ENCODE assay signal across 9 cellular contexts in genomic region chr6:90406142-90406794, GRCh38.
DNase-seq lines count a peak whose midpoint lies in the region; ATAC-seq and FAIRE-seq lines count a peak whose summit lies in the region.
"Had no signal": no experiment of that assay in that cellular context is flagged by ENCODE, and none has a peak within 500 bp of the region (broad histone marks: within the 10 kb centered on the region; RNA-seq: fewer than 3 reads in every experiment).

No MANE protein-coding gene starts in this region.

- peaks cover 42% of the 10 kb centered on the region for H3K4me1 Mint-ChIP-seq in activated naive CD8-positive, alpha-beta T cell treated with anti-CD3 and anti-CD28 coated beads for 36 hours

- H3K4me3 Mint-ChIP-seq in activated naive CD8-positive, alpha-beta T cell treated with anti-CD3 and anti-CD28 coated beads for 36 hours, result no peak overlapping the region

- H3K36me3 Mint-ChIP-seq in activated naive CD8-positive, alpha-beta T cell treated with anti-CD3 and anti-CD28 coated beads for 36 hours, result no peaks in the 10 kb centered on the region

- no peak for FAIRE-seq in HTR-8/SVneo (lab: Jason Lieb, UNC)

- 82 to 91% methylated on average over 3 to 5 of the region's 6 CpGs for WGBS in mesodermal cell (ENCODE audit: insufficient coverage in 2 of 2), 2 experiments

- H3K27ac Mint-ChIP-seq in activated naive CD8-positive, alpha-beta T cell treated with anti-CD3 and anti-CD28 coated beads for 36 hours, result peak overlapping the region; percentile 80

- H3K4me1 ChIP-seq in mesodermal cell (ENCODE audit: control insufficient read depth, insufficient read depth, low read length, poor library complexity, severe bottlenecking), result peaks cover 40% of the 10 kb centered on the region
- H3K4me1 ChIP-seq: tibial nerve had no signal

- H3K9me3 Mint-ChIP-seq in activated naive CD8-positive, alpha-beta T cell treated with anti-CD3 and anti-CD28 coated beads for 36 hours, result no peaks in the 10 kb centered on the region

- peaks cover 8% of the 10 kb centered on the region for H3K27me3 ChIP-seq in H7 (ENCODE audit: control insufficient read depth, insufficient read depth, low read length)
- H3K27me3 ChIP-seq: tibial nerve had no signal

- H3K27ac ChIP-seq in mesodermal cell (ENCODE audit: low read depth, low read length, severe bottlenecking), result peak overlapping the region; percentile 92
- H3K27ac ChIP-seq: tibial nerve had no signal

- DNase-seq in DMS53 treated with DMSO at 0.1 percent for 48 hours (lab: John Stamatoyannopoulos, UW; ENCODE audit: unreplicated experiment), result peak; percentile 27
- DNase-seq in HTR-8/SVneo (ENCODE audit: insufficient read length, low spot score), result peak; percentile 52
- DNase-seq in activated naive CD8-positive, alpha-beta T cell treated with anti-CD3 and anti-CD28 coated beads for 36 hours, result peak; percentile 20
- no peak for DNase-seq in dermis blood vessel endothelial cell
- DNase-seq in H7, result no peak
- DNase-seq in NAMALWA (ENCODE audit: low spot score), result no peak

- H3K36me3 ChIP-seq in mesodermal cell (ENCODE audit: control insufficient read depth, insufficient read depth, low read length), result no peaks in the 10 kb centered on the region
- no peaks in the 10 kb centered on the region for H3K36me3 ChIP-seq in H7 (replicated peaks; ENCODE audit: control insufficient read depth, insufficient read depth, low read length)
- H3K36me3 ChIP-seq: tibial nerve had no signal

- H3K4me3 ChIP-seq in mesodermal cell (ENCODE audit: extremely low read depth, insufficient read depth, low read length, poor library complexity, severe bottlenecking) (no peak overlapping the region), H7 (ENCODE audit: insufficient read depth, low read depth, low read length) (no peak overlapping the region)
- H3K4me3 ChIP-seq: tibial nerve had no signal

- peaks cover 7% of the 10 kb centered on the region for H3K9me3 ChIP-seq in mesodermal cell (ENCODE audit: control insufficient read depth, low read length)
- H3K9me3 ChIP-seq: tibial nerve had no signal

- ATAC-seq in HG02884 (IDR thresholded peaks at IDR 0.05; ENCODE audit: unreplicated experiment), result no peak

- H3K27me3 Mint-ChIP-seq in activated naive CD8-positive, alpha-beta T cell treated with anti-CD3 and anti-CD28 coated beads for 36 hours, result no peaks in the 10 kb centered on the region

Comparison
In these comparisons a context has a peak if more than half of its experiments do, and no peak if none do; other contexts are left out.
1. DNase-seq: peak in DMS53 treated with DMSO at 0.1 percent for 48 hours (single experiment), HTR-8/SVneo (single experiment) and activated naive CD8-positive, alpha-beta T cell treated with anti-CD3 and anti-CD28 coated beads for 36 hours (single experiment); none in dermis blood vessel endothelial cell (single experiment), H7 (single experiment) and NAMALWA (single experiment).